In the genomic region with DNA sequence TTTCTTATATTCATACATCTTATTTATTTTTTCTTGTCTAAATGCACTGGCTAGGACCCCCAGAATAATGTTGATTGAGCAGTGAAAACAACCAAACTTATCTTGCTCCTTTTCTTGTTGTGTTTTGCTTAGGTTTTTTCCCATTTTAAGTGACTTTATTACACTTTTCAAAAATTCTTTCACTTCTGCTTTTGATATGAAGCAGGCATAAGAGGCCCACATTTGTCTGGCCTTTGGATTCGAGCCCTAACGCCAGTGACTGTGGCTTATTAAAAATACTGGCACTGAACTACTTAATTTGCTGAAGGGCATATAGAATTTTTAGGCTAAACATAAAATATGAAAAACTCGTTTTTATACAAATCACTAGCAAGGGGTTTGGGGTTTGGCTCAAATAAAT, we compare ENCODE assay signal across 1 cellular context.
TF ChIP-seq lines count a peak whose summit lies in the region.

No MANE protein-coding gene starts in this region.

TF ChIP-seq in GM12878, 131 proteins besides CTCF, POLR2A, EP300 and RAD21 (continued from another document):
- TF ChIP-seq, protein P1, sequence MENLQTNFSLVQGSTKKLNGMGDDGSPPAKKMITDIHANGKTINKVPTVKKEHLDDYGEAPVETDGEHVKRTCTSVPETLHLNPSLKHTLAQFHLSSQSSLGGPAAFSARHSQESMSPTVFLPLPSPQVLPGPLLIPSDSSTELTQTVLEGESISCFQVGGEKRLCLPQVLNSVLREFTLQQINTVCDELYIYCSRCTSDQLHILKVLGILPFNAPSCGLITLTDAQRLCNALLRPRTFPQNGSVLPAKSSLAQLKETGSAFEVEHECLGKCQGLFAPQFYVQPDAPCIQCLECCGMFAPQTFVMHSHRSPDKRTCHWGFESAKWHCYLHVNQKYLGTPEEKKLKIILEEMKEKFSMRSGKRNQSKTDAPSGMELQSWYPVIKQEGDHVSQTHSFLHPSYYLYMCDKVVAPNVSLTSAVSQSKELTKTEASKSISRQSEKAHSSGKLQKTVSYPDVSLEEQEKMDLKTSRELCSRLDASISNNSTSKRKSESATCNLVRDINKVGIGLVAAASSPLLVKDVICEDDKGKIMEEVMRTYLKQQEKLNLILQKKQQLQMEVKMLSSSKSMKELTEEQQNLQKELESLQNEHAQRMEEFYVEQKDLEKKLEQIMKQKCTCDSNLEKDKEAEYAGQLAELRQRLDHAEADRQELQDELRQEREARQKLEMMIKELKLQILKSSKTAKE (IDR thresholded peaks at IDR 0.05; ENCODE audit: low read depth, poor library complexity, severe bottlenecking), result peak; percentile 21
- TF ChIP-seq GATAD2B (conservative IDR thresholded peaks at IDR 0.05; ENCODE audit: low read depth) (no peak), BHLHE40 (IDR thresholded peaks at IDR 0.05; ENCODE audit: borderline replicate concordance in 1 of 2, low read depth in 2 of 2, low read length in 1 of 2) (no peak), MEF2B (IDR thresholded peaks at IDR 0.05; ENCODE audit: partially characterized antibody, poor library complexity, severe bottlenecking) (no peak), MTA3 (IDR thresholded peaks at IDR 0.05; ENCODE audit: borderline replicate concordance, low read length) (no peak), NBN (IDR thresholded peaks at IDR 0.05) (no peak), SREBF2 (IDR thresholded peaks at IDR 0.05; ENCODE audit: low read length) (no peak), LARP7 (IDR thresholded peaks at IDR 0.05) (no peak), CBX3 (IDR thresholded peaks at IDR 0.05; ENCODE audit: borderline replicate concordance, low read depth) (no peak), SPI1 (IDR thresholded peaks at IDR 0.05; ENCODE audit: borderline replicate concordance, insufficient read depth, low read depth, low read length) (peak; percentile 86), ASH2L (IDR thresholded peaks at IDR 0.05; ENCODE audit: borderline replicate concordance, low read depth) (no peak), ESRRA (IDR thresholded peaks at IDR 0.05; ENCODE audit: low read length) (no peak), SIN3A (IDR thresholded peaks at IDR 0.05; ENCODE audit: low read depth, low read length) (no peak)
- TF ChIP-seq, protein P2, sequence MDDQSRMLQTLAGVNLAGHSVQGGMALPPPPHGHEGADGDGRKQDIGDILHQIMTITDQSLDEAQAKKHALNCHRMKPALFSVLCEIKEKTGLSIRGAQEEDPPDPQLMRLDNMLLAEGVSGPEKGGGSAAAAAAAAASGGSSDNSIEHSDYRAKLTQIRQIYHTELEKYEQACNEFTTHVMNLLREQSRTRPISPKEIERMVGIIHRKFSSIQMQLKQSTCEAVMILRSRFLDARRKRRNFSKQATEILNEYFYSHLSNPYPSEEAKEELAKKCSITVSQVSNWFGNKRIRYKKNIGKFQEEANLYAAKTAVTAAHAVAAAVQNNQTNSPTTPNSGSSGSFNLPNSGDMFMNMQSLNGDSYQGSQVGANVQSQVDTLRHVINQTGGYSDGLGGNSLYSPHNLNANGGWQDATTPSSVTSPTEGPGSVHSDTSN (IDR thresholded peaks at IDR 0.05; ENCODE audit: insufficient replicate concordance, low read depth, low read length), result no peak
- TF ChIP-seq, protein P3, sequence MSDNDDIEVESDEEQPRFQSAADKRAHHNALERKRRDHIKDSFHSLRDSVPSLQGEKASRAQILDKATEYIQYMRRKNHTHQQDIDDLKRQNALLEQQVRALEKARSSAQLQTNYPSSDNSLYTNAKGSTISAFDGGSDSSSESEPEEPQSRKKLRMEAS (IDR thresholded peaks at IDR 0.05; ENCODE audit: low read depth, low read length), result no peak
- TF ChIP-seq, protein P4, sequence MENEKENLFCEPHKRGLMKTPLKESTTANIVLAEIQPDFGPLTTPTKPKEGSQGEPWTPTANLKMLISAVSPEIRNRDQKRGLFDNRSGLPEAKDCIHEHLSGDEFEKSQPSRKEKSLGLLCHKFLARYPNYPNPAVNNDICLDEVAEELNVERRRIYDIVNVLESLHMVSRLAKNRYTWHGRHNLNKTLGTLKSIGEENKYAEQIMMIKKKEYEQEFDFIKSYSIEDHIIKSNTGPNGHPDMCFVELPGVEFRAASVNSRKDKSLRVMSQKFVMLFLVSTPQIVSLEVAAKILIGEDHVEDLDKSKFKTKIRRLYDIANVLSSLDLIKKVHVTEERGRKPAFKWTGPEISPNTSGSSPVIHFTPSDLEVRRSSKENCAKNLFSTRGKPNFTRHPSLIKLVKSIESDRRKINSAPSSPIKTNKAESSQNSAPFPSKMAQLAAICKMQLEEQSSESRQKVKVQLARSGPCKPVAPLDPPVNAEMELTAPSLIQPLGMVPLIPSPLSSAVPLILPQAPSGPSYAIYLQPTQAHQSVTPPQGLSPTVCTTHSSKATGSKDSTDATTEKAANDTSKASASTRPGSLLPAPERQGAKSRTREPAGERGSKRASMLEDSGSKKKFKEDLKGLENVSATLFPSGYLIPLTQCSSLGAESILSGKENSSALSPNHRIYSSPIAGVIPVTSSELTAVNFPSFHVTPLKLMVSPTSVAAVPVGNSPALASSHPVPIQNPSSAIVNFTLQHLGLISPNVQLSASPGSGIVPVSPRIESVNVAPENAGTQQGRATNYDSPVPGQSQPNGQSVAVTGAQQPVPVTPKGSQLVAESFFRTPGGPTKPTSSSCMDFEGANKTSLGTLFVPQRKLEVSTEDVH (IDR thresholded peaks at IDR 0.05; ENCODE audit: low read depth, partially characterized antibody), result no peak
- TF ChIP-seq, protein P5, sequence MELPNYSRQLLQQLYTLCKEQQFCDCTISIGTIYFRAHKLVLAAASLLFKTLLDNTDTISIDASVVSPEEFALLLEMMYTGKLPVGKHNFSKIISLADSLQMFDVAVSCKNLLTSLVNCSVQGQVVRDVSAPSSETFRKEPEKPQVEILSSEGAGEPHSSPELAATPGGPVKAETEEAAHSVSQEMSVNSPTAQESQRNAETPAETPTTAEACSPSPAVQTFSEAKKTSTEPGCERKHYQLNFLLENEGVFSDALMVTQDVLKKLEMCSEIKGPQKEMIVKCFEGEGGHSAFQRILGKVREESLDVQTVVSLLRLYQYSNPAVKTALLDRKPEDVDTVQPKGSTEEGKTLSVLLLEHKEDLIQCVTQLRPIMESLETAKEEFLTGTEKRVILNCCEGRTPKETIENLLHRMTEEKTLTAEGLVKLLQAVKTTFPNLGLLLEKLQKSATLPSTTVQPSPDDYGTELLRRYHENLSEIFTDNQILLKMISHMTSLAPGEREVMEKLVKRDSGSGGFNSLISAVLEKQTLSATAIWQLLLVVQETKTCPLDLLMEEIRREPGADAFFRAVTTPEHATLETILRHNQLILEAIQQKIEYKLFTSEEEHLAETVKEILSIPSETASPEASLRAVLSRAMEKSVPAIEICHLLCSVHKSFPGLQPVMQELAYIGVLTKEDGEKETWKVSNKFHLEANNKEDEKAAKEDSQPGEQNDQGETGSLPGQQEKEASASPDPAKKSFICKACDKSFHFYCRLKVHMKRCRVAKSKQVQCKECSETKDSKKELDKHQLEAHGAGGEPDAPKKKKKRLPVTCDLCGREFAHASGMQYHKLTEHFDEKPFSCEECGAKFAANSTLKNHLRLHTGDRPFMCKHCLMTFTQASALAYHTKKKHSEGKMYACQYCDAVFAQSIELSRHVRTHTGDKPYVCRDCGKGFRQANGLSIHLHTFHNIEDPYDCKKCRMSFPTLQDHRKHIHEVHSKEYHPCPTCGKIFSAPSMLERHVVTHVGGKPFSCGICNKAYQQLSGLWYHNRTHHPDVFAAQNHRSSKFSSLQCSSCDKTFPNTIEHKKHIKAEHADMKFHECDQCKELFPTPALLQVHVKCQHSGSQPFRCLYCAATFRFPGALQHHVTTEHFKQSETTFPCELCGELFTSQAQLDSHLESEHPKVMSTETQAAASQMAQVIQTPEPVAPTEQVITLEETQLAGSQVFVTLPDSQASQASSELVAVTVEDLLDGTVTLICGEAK (IDR thresholded peaks at IDR 0.05; ENCODE audit: borderline replicate concordance), result no peak
- TF ChIP-seq, protein P6, sequence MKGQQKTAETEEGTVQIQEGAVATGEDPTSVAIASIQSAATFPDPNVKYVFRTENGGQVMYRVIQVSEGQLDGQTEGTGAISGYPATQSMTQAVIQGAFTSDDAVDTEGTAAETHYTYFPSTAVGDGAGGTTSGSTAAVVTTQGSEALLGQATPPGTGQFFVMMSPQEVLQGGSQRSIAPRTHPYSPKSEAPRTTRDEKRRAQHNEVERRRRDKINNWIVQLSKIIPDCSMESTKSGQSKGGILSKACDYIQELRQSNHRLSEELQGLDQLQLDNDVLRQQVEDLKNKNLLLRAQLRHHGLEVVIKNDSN (IDR thresholded peaks at IDR 0.05; ENCODE audit: borderline replicate concordance, extremely low read length, insufficient read depth, low read depth, low read length), result no peak
